Comparison of ENCODE assay signal across 1 cellular context in genomic region chr1:171753685-171754380, GRCh38.
TF ChIP-seq lines count a peak whose summit lies in the region.

No MANE protein-coding gene starts in this region.

TF ChIP-seq in K562, 482 proteins besides CTCF, POLR2A, EP300 and RAD21 (continues in another document):
- no peak for TF ChIP-seq ZNF696 (CRISPR knock-in tag; conservative IDR thresholded peaks at IDR 0.05)
- TF ChIP-seq CC2D1A (IDR thresholded peaks at IDR 0.05): no peak
- TF ChIP-seq FIP1L1 (IDR thresholded peaks at IDR 0.05; ENCODE audit: low read depth, low read length, poor library complexity, severe bottlenecking): no peak
- no peak for TF ChIP-seq CEBPB (tag; IDR thresholded peaks at IDR 0.05)
- TF ChIP-seq ZNF217 (CRISPR knock-in tag; IDR thresholded peaks at IDR 0.05): no peak
- peak; percentile 59; the same call in 1 of the 2 replicates for TF ChIP-seq SPI1 (IDR thresholded peaks at IDR 0.05; ENCODE audit: borderline replicate concordance, low read depth, low read length)
- TF ChIP-seq RB1 (IDR thresholded peaks at IDR 0.05; ENCODE audit: low read depth): no peak
- TF ChIP-seq JUNB (CRISPR knock-in tag; conservative IDR thresholded peaks at IDR 0.05): no peak
- no peak for TF ChIP-seq C11orf30 (IDR thresholded peaks at IDR 0.05; ENCODE audit: low read depth)
- no peak for TF ChIP-seq DACH1 (IDR thresholded peaks at IDR 0.05; ENCODE audit: partially characterized antibody)
- TF ChIP-seq PKNOX1 (IDR thresholded peaks at IDR 0.05): peak; percentile 53
- TF ChIP-seq SMARCA5 (IDR thresholded peaks at IDR 0.05): no peak
- 0 out of 2 replicates have a peak, but pooled peaks have one; percentile 10 for TF ChIP-seq ARID1B (IDR thresholded peaks at IDR 0.05)
- no peak for TF ChIP-seq BACH1 (tag; IDR thresholded peaks at IDR 0.05)
- no peak for TF ChIP-seq RFX7 (CRISPR knock-in tag; IDR thresholded peaks at IDR 0.05)
- 0 out of 2 replicates have a peak, but pooled peaks have one; percentile 39 for TF ChIP-seq GATAD2B (IDR thresholded peaks at IDR 0.05; ENCODE audit: borderline replicate concordance)
- peak; percentile 33; the same call in 1 of the 2 replicates for TF ChIP-seq CBX5 (IDR thresholded peaks at IDR 0.05; ENCODE audit: borderline replicate concordance, low read depth)
- TF ChIP-seq CHD1 (IDR thresholded peaks at IDR 0.05; ENCODE audit: low read length): no peak
- no peak for TF ChIP-seq NRF1 (conservative IDR thresholded peaks at IDR 0.05 in 1 of 2, IDR thresholded peaks at IDR 0.05 in 1 of 2)
- TF ChIP-seq ZBTB9 (CRISPR knock-in tag; IDR thresholded peaks at IDR 0.05): no peak
- no peak for TF ChIP-seq SAP30 (IDR thresholded peaks at IDR 0.05; ENCODE audit: borderline replicate concordance, insufficient read depth, low read depth, low read length, poor library complexity, severe bottlenecking)
- no peak for TF ChIP-seq MTA1 (IDR thresholded peaks at IDR 0.05; ENCODE audit: borderline replicate concordance)
- TF ChIP-seq ZNF444 (CRISPR knock-in tag; IDR thresholded peaks at IDR 0.05): no peak
- no peak for TF ChIP-seq ZNF239 (CRISPR knock-in tag; IDR thresholded peaks at IDR 0.05)
- TF ChIP-seq NFXL1 (CRISPR knock-in tag; IDR thresholded peaks at IDR 0.05): no peak
- no peak for TF ChIP-seq ZNF398 (CRISPR knock-in tag; IDR thresholded peaks at IDR 0.05)
- TF ChIP-seq RERE (CRISPR knock-in tag; IDR thresholded peaks at IDR 0.05; ENCODE audit: borderline replicate concordance): no peak
- TF ChIP-seq COPS2 (conservative IDR thresholded peaks at IDR 0.05): no peak
- TF ChIP-seq AFF1 (IDR thresholded peaks at IDR 0.05; ENCODE audit: low read depth in 1 of 2, partially characterized antibody in 2 of 2): peak in 1 of 2 experiments; percentile 19
- TF ChIP-seq ZNF518B (CRISPR knock-in tag; IDR thresholded peaks at IDR 0.05): no peak
- TF ChIP-seq NONO (IDR thresholded peaks at IDR 0.05; ENCODE audit: low read depth in 2 of 2, low read length in 1 of 2): no peak
- no peak for TF ChIP-seq ZNF395 (CRISPR knock-in tag; IDR thresholded peaks at IDR 0.05)
- no peak for TF ChIP-seq ZNF583 (CRISPR knock-in tag; IDR thresholded peaks at IDR 0.05)
- TF ChIP-seq BCLAF1 (IDR thresholded peaks at IDR 0.05; ENCODE audit: borderline replicate concordance in 1 of 2, control insufficient read depth in 1 of 2, low read depth in 2 of 2, low read length in 1 of 2): no peak
